Comparison of ENCODE assay signal across 23 cellular contexts in the genomic region with DNA sequence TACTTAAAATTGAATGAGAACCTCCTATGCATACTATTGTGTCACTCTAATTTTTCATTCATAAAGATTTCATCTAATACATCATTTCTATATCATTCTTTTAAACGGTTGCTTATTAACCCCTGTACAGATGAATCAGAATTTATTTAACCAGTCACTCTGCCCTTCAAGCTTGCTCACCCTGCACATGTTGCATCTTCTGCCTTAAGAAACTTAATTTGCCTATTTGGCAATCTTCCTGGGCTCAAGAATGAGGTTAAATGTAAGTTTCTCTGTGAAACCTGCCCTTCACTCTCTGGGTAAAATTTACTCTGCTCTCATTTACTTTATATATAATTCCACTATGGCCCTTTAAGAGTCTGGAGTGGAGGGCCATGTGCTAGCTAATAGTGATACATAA.
"Had no signal": no experiment of that assay in that cellular context is flagged by ENCODE, and none has a peak within 500 bp of the region (broad histone marks: within the 10 kb centered on the region; RNA-seq: fewer than 3 reads in every experiment).

No MANE protein-coding gene starts in this region.

- ATAC-seq: activated CD8-positive, alpha-beta T cell treated with anti-CD3 and anti-CD28 coated beads, Interleukin-2, amount 10 ng/mL, durations not matched to agents 7 days and 5 days; T-helper 17 cell; WTC11 had no signal

- H3K4me3 ChIP-seq: adrenal gland, Peyer's patch had no signal

- DNase-seq: activated CD4-positive, alpha-beta T cell treated with anti-CD3 and anti-CD28 coated beads for 48 hours; activated CD4-positive, alpha-beta T cell treated with anti-CD3 and anti-CD28 coated beads, Interleukin-2, amount 50 U/mL, for 4 hours; activated CD4-positive, CD25-positive, alpha-beta regulatory T cell treated with anti-CD3 and anti-CD28 coated beads, Interleukin-2, amount 50 U/mL, for 72 hours; activated CD8-positive, alpha-beta memory T cell treated with anti-CD3 and anti-CD28 coated beads, Interleukin-2, amount 50 U/mL, for 48 hours; activated CD8-positive, alpha-beta T cell treated with anti-CD3 and anti-CD28 coated beads, Interleukin-2, amount 10 ng/mL, durations not matched to agents 7 days and 5 days; activated naive CD4-positive, alpha-beta T cell treated with anti-CD3 and anti-CD28 coated beads, Interleukin-2, amount 50 U/mL, for 16 hours; activated naive CD8-positive, alpha-beta T cell treated with anti-CD3 and anti-CD28 coated beads, Interleukin-2, amount 10 ng/mL, durations not matched to agents 7 days and 5 days; activated T-cell treated with anti-CD3 and anti-CD28 coated beads, Interleukin-2, amount 50 U/mL, for 1 hour; adrenal gland; anterior cingulate cortex; caudate nucleus; NCI-H146; NCI-H1930; NCI-H2171; NCI-H2227 treated with DMSO at 0.1 percent for 48 hours; NCI-H446 treated with DMSO at 0.1 percent for 48 hours; NCI-H526; OCI-M1; Peyer's patch; SIG-M5; T-helper 17 cell; T-helper 9 cell had no signal
